2 cellular contexts compared by ENCODE assay signal in the genomic region with DNA sequence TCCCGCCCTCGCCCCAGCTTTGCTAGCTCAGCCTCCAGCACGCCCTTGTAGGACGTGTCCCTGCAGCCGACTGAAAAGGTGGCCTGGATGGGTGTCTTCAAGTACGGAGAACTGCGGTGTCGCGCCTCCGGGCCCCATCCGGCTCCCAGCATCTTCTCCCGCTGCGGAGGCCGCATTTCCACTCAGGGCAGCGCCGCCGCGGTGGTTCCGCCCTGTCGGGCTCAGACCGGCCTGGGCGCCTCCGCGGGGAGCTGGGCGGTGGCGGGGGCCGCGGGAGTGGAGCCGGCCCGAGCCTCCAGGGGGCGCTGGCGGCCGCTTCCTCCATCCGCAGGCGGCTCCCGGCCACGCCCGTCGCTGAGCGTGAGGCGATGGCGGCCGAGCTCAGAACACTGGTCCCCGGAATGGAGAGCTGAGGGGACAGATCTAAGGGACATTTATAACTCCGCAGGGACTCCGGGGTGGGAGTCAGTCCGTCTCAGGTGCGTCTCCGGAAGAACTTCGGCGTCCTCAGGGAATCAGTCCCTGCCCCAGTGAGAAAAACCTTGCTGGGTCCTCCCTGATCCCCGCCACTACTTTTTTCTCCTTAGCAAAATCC.
TF ChIP-seq lines count a peak whose summit lies in the region.

No MANE protein-coding gene starts in this region.

TF ChIP-seq in A549, 52 proteins besides CTCF, POLR2A, EP300 and RAD21 (continues in another document):
- TF ChIP-seq MYC (IDR thresholded peaks at IDR 0.05; ENCODE audit: borderline replicate concordance, low read length), result peak; percentile 60; the same call in 1 of the 2 replicates
- no peak for TF ChIP-seq JUNB (IDR thresholded peaks at IDR 0.05)
- TF ChIP-seq FOSB (CRISPR knock-in tag; IDR thresholded peaks at IDR 0.05), result no peak
- no peak for TF ChIP-seq FOXS1 (CRISPR knock-in tag; IDR thresholded peaks at IDR 0.05)
- no peak for TF ChIP-seq CBX8 (IDR thresholded peaks at IDR 0.05)
- TF ChIP-seq CBX2 (IDR thresholded peaks at IDR 0.05; ENCODE audit: borderline replicate concordance, low read depth), result no peak
- TF ChIP-seq HOXB13 (CRISPR knock-in tag; IDR thresholded peaks at IDR 0.05; ENCODE audit: low read depth), result no peak
- no peak for TF ChIP-seq HEYL (CRISPR knock-in tag; IDR thresholded peaks at IDR 0.05)
- TF ChIP-seq, protein P1, sequence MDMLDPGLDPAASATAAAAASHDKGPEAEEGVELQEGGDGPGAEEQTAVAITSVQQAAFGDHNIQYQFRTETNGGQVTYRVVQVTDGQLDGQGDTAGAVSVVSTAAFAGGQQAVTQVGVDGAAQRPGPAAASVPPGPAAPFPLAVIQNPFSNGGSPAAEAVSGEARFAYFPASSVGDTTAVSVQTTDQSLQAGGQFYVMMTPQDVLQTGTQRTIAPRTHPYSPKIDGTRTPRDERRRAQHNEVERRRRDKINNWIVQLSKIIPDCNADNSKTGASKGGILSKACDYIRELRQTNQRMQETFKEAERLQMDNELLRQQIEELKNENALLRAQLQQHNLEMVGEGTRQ (IDR thresholded peaks at IDR 0.05), result no peak
- TF ChIP-seq, protein P2, sequence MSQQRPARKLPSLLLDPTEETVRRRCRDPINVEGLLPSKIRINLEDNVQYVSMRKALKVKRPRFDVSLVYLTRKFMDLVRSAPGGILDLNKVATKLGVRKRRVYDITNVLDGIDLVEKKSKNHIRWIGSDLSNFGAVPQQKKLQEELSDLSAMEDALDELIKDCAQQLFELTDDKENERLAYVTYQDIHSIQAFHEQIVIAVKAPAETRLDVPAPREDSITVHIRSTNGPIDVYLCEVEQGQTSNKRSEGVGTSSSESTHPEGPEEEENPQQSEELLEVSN (IDR thresholded peaks at IDR 0.05; ENCODE audit: borderline replicate concordance, low read depth), result peak; percentile 60; the same call in 1 of the 2 replicates
- TF ChIP-seq MAX (IDR thresholded peaks at IDR 0.05), result peak; percentile 44
- no peak for TF ChIP-seq RFX5 (IDR thresholded peaks at IDR 0.05)
- no peak for TF ChIP-seq FOSL2 (IDR thresholded peaks at IDR 0.05)
- TF ChIP-seq FOSL2 (CRISPR knock-in tag; IDR thresholded peaks at IDR 0.05), result no peak
- no peak for TF ChIP-seq NPAS2 (CRISPR knock-in tag; IDR thresholded peaks at IDR 0.05; ENCODE audit: borderline replicate concordance)
- TF ChIP-seq POLR2AphosphoS2 (conservative IDR thresholded peaks at IDR 0.05; ENCODE audit: low read length), result no peak
- no peak for TF ChIP-seq ESRRA (IDR thresholded peaks at IDR 0.05; ENCODE audit: borderline replicate concordance, low read length)
- no peak for TF ChIP-seq ZFP36 (IDR thresholded peaks at IDR 0.05; ENCODE audit: borderline replicate concordance, partially characterized antibody)
- TF ChIP-seq, protein P3, sequence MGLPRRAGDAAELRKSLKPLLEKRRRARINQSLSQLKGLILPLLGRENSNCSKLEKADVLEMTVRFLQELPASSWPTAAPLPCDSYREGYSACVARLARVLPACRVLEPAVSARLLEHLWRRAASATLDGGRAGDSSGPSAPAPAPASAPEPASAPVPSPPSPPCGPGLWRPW (IDR thresholded peaks at IDR 0.05), result no peak
- 0 out of 2 replicates have a peak, but pooled peaks have one; percentile 40 for TF ChIP-seq TP53 (CRISPR knock-in tag; IDR thresholded peaks at IDR 0.05)
- TF ChIP-seq CEBPB (IDR thresholded peaks at IDR 0.05), result no peak
- TF ChIP-seq, protein P4, sequence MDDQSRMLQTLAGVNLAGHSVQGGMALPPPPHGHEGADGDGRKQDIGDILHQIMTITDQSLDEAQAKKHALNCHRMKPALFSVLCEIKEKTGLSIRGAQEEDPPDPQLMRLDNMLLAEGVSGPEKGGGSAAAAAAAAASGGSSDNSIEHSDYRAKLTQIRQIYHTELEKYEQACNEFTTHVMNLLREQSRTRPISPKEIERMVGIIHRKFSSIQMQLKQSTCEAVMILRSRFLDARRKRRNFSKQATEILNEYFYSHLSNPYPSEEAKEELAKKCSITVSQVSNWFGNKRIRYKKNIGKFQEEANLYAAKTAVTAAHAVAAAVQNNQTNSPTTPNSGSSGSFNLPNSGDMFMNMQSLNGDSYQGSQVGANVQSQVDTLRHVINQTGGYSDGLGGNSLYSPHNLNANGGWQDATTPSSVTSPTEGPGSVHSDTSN (IDR thresholded peaks at IDR 0.05), result no peak
- no peak for TF ChIP-seq HDAC2 (IDR thresholded peaks at IDR 0.05)
- TF ChIP-seq KDM5A (IDR thresholded peaks at IDR 0.05), result no peak
- TF ChIP-seq, protein P5, sequence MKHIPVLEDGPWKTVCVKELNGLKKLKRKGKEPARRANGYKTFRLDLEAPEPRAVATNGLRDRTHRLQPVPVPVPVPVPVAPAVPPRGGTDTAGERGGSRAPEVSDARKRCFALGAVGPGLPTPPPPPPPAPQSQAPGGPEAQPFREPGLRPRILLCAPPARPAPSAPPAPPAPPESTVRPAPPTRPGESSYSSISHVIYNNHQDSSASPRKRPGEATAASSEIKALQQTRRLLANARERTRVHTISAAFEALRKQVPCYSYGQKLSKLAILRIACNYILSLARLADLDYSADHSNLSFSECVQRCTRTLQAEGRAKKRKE (CRISPR knock-in tag; IDR thresholded peaks at IDR 0.05; ENCODE audit: low read depth), result no peak
- no peak for TF ChIP-seq CHD4 (IDR thresholded peaks at IDR 0.05; ENCODE audit: borderline replicate concordance)
- TF ChIP-seq ZC3H11A (IDR thresholded peaks at IDR 0.05), result no peak
- TF ChIP-seq BCL3 (IDR thresholded peaks at IDR 0.05), result no peak
- TF ChIP-seq TFCP2L1 (CRISPR knock-in tag; IDR thresholded peaks at IDR 0.05), result no peak
- no peak for TF ChIP-seq EHF (CRISPR knock-in tag; IDR thresholded peaks at IDR 0.05)
- no peak for TF ChIP-seq GATA3 (IDR thresholded peaks at IDR 0.05; ENCODE audit: borderline replicate concordance)
- no peak for TF ChIP-seq ZNF302 (CRISPR knock-in tag; IDR thresholded peaks at IDR 0.05)
- TF ChIP-seq MAZ (IDR thresholded peaks at IDR 0.05; ENCODE audit: borderline replicate concordance, low read depth, low read length), result no peak
- TF ChIP-seq CHD2 (IDR thresholded peaks at IDR 0.05; ENCODE audit: low read length, partially characterized antibody), result no peak
- TF ChIP-seq EHMT2 (IDR thresholded peaks at IDR 0.05; ENCODE audit: low read depth), result no peak

TF ChIP-seq in endothelial cell of umbilical vein, 7 proteins besides CTCF, POLR2A, EP300 and RAD21:
- TF ChIP-seq FOS (IDR thresholded peaks at IDR 0.05; ENCODE audit: borderline replicate concordance, insufficient read depth, low read length) (no peak), POLR2AphosphoS5 (IDR thresholded peaks at IDR 0.05; ENCODE audit: insufficient read depth, low read depth, low read length) (peak; percentile 67), GATA2 (IDR thresholded peaks at IDR 0.05; ENCODE audit: insufficient read depth, insufficient read length, low read depth, low read length) (no peak), JUN (IDR thresholded peaks at IDR 0.05; ENCODE audit: borderline replicate concordance, insufficient read depth, insufficient read length, low read depth) (no peak)
TF ChIP-seq in endothelial cell of umbilical vein: peak in this region for 1.
